Comparison of ENCODE assay signal across 29 cellular contexts in genomic region chr2:241241669-241242068, GRCh38.
"Had no signal": no experiment of that assay in that cellular context is flagged by ENCODE, and none has a peak within 500 bp of the region (broad histone marks: within the 10 kb centered on the region; RNA-seq: fewer than 3 reads in every experiment).

No MANE protein-coding gene starts in this region.

- FAIRE-seq: TTC549 had no signal

- H3K9ac ChIP-seq: SK-N-SH had no signal

- H3K4me1 Mint-ChIP-seq: activated CD4-positive, alpha-beta T cell treated with anti-CD3 and anti-CD28 coated beads, Interleukin-2, amount 10 ng/mL, durations not matched to agents 24 days and 14 days; activated naive CD4-positive, alpha-beta T cell treated with anti-CD3 and anti-CD28 coated beads, Interleukin-2, amount 50 U/mL, for 24 hours had no signal

- H3K4me1 ChIP-seq: ascending aorta, Peyer's patch, SJSA1 had no signal

- H3K9me3 ChIP-seq: ascending aorta, Peyer's patch, SJSA1, SK-N-SH had no signal

- H3K27me3 ChIP-seq: ascending aorta, Peyer's patch, SJSA1 had no signal

- H3K27me3 Mint-ChIP-seq: activated CD4-positive, alpha-beta T cell treated with anti-CD3 and anti-CD28 coated beads, Interleukin-2, amount 10 ng/mL, durations not matched to agents 24 days and 14 days; activated naive CD4-positive, alpha-beta T cell treated with anti-CD3 and anti-CD28 coated beads, Interleukin-2, amount 50 U/mL, for 24 hours; activated naive CD8-positive, alpha-beta T cell treated with anti-CD3 and anti-CD28 coated beads, Interleukin-2, amount 10 ng/mL, durations not matched to agents 7 days and 5 days; activated T-cell treated with anti-CD3 and anti-CD28 coated beads, Interleukin-2, amount 50 U/mL, for 24 hours had no signal

- H3K4me3 ChIP-seq: ascending aorta, Peyer's patch, SJSA1 had no signal

- H3K4me2 ChIP-seq: SK-N-SH had no signal

- DNase-seq: activated CD4-positive, alpha-beta T cell treated with anti-CD3 and anti-CD28 coated beads, Interleukin-2, amount 10 ng/mL, durations not matched to agents 24 days and 14 days; activated CD4-positive, alpha-beta T cell treated with anti-CD3 and anti-CD28 coated beads, Interleukin-2, amount 50 U/mL, for 48 hours; activated CD8-positive, alpha-beta T cell treated with anti-CD3 and anti-CD28 coated beads, Interleukin-2, amount 10 ng/mL, durations not matched to agents 7 days and 5 days; activated gamma-delta T cell; activated naive CD4-positive, alpha-beta T cell treated with Interleukin-2 at 50 U/mL for 16 hours; activated naive CD8-positive, alpha-beta T cell treated with anti-CD3 and anti-CD28 coated beads, Interleukin-2, amount 10 ng/mL, durations not matched to agents 7 days and 5 days; activated T-cell treated with anti-CD3 and anti-CD28 coated beads, Interleukin-2, amount 50 U/mL, for 24 hours; amygdala; NCI-H1105; NCI-H1417 treated with DMSO at 0.1 percent for 48 hours; NCI-H187 treated with DMSO at 0.1 percent for 48 hours; NCI-H2081; NCI-H2171 treated with DMSO at 0.1 percent for 48 hours; NCI-H2227 treated with DMSO at 0.1 percent for 48 hours; NCI-H446 treated with DMSO at 0.1 percent for 48 hours; NCI-H524; NCI-H69; PC-3; Peyer's patch; RPMI8226; SHP77 treated with DMSO at 0.1 percent for 48 hours; SK-N-SH had no signal

- H3K9me3 Mint-ChIP-seq: activated CD4-positive, alpha-beta T cell treated with anti-CD3 and anti-CD28 coated beads, Interleukin-2, amount 10 ng/mL, durations not matched to agents 24 days and 14 days; activated naive CD4-positive, alpha-beta T cell treated with anti-CD3 and anti-CD28 coated beads, Interleukin-2, amount 50 U/mL, for 24 hours; activated naive CD8-positive, alpha-beta T cell treated with anti-CD3 and anti-CD28 coated beads, Interleukin-2, amount 10 ng/mL, durations not matched to agents 7 days and 5 days; activated T-cell treated with anti-CD3 and anti-CD28 coated beads, Interleukin-2, amount 50 U/mL, for 24 hours; activated T-helper 2 cell treated with anti-CD3 and anti-CD28 coated beads, Interferon-gamma antibody, Interleukin-2, Interleukin-4, amounts not matched to agents 10 μg/mL and 5 μg/mL and 100 μg/mL, durations not matched to agents 14 hours and 24 hours and 36 hours; T-helper 1 cell treated with Interleukin-12 subunit alpha and Interleukin-12 subunit beta and Interleukin-4 antibody, amounts not matched to agents 30 μg/mL and 1 μg/mL, for 36 hours; T-helper 2 cell treated with Interferon-gamma antibody and Interleukin-4, amounts not matched to agents 5 μg/mL and 100 μg/mL, for 36 hours had no signal

- H3K27ac ChIP-seq: ascending aorta, Peyer's patch, SJSA1 had no signal

- H3K4me3 Mint-ChIP-seq: activated CD4-positive, alpha-beta T cell treated with anti-CD3 and anti-CD28 coated beads, Interleukin-2, amount 10 ng/mL, durations not matched to agents 24 days and 14 days; activated CD8-positive, alpha-beta T cell treated with anti-CD3 and anti-CD28 coated beads, Interleukin-2, amount 10 ng/mL, durations not matched to agents 7 days and 5 days; activated naive CD4-positive, alpha-beta T cell treated with anti-CD3 and anti-CD28 coated beads, Interleukin-2, amount 50 U/mL, for 24 hours; activated naive CD8-positive, alpha-beta T cell treated with anti-CD3 and anti-CD28 coated beads, Interleukin-2, amount 10 ng/mL, durations not matched to agents 7 days and 5 days; activated T-cell treated with anti-CD3 and anti-CD28 coated beads, Interleukin-2, amount 50 U/mL, for 24 hours; T-helper 1 cell treated with Interleukin-12 subunit alpha and Interleukin-12 subunit beta and Interleukin-4 antibody, amounts not matched to agents 30 μg/mL and 1 μg/mL, for 36 hours; T-helper 2 cell treated with Interferon-gamma antibody and Interleukin-4, amounts not matched to agents 5 μg/mL and 100 μg/mL, for 36 hours had no signal

- H3K27ac Mint-ChIP-seq: activated CD4-positive, alpha-beta T cell treated with anti-CD3 and anti-CD28 coated beads, Interleukin-2, amount 10 ng/mL, durations not matched to agents 24 days and 14 days; activated CD8-positive, alpha-beta T cell treated with anti-CD3 and anti-CD28 coated beads, Interleukin-2, amount 10 ng/mL, durations not matched to agents 7 days and 5 days; activated naive CD4-positive, alpha-beta T cell treated with anti-CD3 and anti-CD28 coated beads, Interleukin-2, amount 50 U/mL, for 24 hours; activated naive CD8-positive, alpha-beta T cell treated with anti-CD3 and anti-CD28 coated beads, Interleukin-2, amount 10 ng/mL, durations not matched to agents 7 days and 5 days; activated T-cell treated with anti-CD3 and anti-CD28 coated beads, Interleukin-2, amount 50 U/mL, for 24 hours; activated T-helper 2 cell treated with anti-CD3 and anti-CD28 coated beads, Interferon-gamma antibody, Interleukin-2, Interleukin-4, amounts not matched to agents 10 μg/mL and 5 μg/mL and 100 μg/mL, durations not matched to agents 14 hours and 24 hours and 36 hours; T-helper 1 cell treated with Interleukin-12 subunit alpha and Interleukin-12 subunit beta and Interleukin-4 antibody, amounts not matched to agents 30 μg/mL and 1 μg/mL, for 36 hours; T-helper 2 cell treated with Interferon-gamma antibody and Interleukin-4, amounts not matched to agents 5 μg/mL and 100 μg/mL, for 36 hours had no signal

- ATAC-seq: activated CD8-positive, alpha-beta T cell treated with anti-CD3 and anti-CD28 coated beads, Interleukin-2, amount 10 ng/mL, durations not matched to agents 7 days and 5 days; PC-3 had no signal
